7 cellular contexts compared by ENCODE assay signal in genomic region chr1:25383039-25383438, GRCh38. TPM values are rescaled to one million over a fixed set of nuclear protein-coding genes. Genes with fewer than 3 reads are reported as not detected.
DNase-seq lines count a peak whose midpoint lies in the region; ATAC-seq and TF ChIP-seq lines count a peak whose summit lies in the region.
"Not testable (repeated sequence)": the region's sequence is repeated elsewhere in the genome, so short reads cannot be mapped to it uniquely, and the experiment has no call there.

No MANE protein-coding gene starts in this region.

- CTCF ChIA-PET in mammary epithelial cell (lab: Charles Lee; ENCODE audit: low non-redundant PET): not testable (repeated sequence)

- in situ Hi-C loops in mammary epithelial cell (cut with MboI; ENCODE audit: low sequenced_read_pairs in 2 of 2): not testable (repeated sequence)

- not testable (repeated sequence) for H3K27me3 ChIP-seq in MG63; mammary epithelial cell (ENCODE audit: insufficient read depth, low read length); fibroblast of lung (ENCODE audit: control insufficient read depth, insufficient read depth, low read length)

- not testable (repeated sequence) for TF ChIP-seq CTCF in mammary epithelial cell (conservative IDR thresholded peaks at IDR 0.05 in 1 of 2, IDR thresholded peaks at IDR 0.05 in 1 of 2; ENCODE audit: extremely low read depth in 1 of 2, insufficient read depth in 1 of 2, low read depth in 1 of 2, low read length in 2 of 2); fibroblast of lung (conservative IDR thresholded peaks at IDR 0.05 in 1 of 2, IDR thresholded peaks at IDR 0.05 in 1 of 2; ENCODE audit: low read depth in 1 of 2, low read length in 2 of 2)

- H3K4me1 Mint-ChIP-seq in stimulated activated effector memory CD8-positive, alpha-beta T cell treated with anti-CD3 and anti-CD28 coated beads, Interleukin-12 subunit alpha, Interleukin-12 subunit beta, amount 100 ng/mL, for 72 hours: not testable (repeated sequence)

- H3K4me2 ChIP-seq in mammary epithelial cell (ENCODE audit: insufficient read depth, low read depth, low read length); fibroblast of lung (ENCODE audit: extremely low read depth, insufficient read depth, low read length): not testable (repeated sequence)

- DNase-seq in Ammon's horn (ENCODE audit: low spot score) (peak; percentile 62), GM04504 (ENCODE audit: low read depth) (peak; percentile 91), MG63 (peak; percentile 29), mammary epithelial cell (peak; percentile 18), fibroblast of lung (ENCODE audit: low read depth in 2 of 2) (peak; percentile 9 to 53), iris pigment epithelial cell (ENCODE audit: low read depth) (peak; percentile 37)
- not testable (repeated sequence) for DNase-seq in stimulated activated effector memory CD8-positive, alpha-beta T cell treated with anti-CD3 and anti-CD28 coated beads, Interleukin-12 subunit alpha, Interleukin-12 subunit beta, amount 100 ng/mL, for 72 hours (ENCODE audit: low spot score in 2 of 2)

- H3K4me1 ChIP-seq in mammary epithelial cell (ENCODE audit: insufficient read depth, low read length); fibroblast of lung (ENCODE audit: control insufficient read depth, extremely low read depth, insufficient read depth, low read length): not testable (repeated sequence)

- not testable (repeated sequence) for ATAC-seq in stimulated activated effector memory CD8-positive, alpha-beta T cell treated with anti-CD3 and anti-CD28 coated beads, Interleukin-12 subunit alpha, Interleukin-12 subunit beta, amount 100 ng/mL, for 72 hours

- H3K9me3 Mint-ChIP-seq in stimulated activated effector memory CD8-positive, alpha-beta T cell treated with anti-CD3 and anti-CD28 coated beads, Interleukin-12 subunit alpha, Interleukin-12 subunit beta, amount 100 ng/mL, for 72 hours: not testable (repeated sequence)

- H3K27ac ChIP-seq in mammary epithelial cell (ENCODE audit: insufficient read depth, low read depth, low read length); fibroblast of lung (ENCODE audit: insufficient read depth, low read length): not testable (repeated sequence)

- H3K4me3 Mint-ChIP-seq in stimulated activated effector memory CD8-positive, alpha-beta T cell treated with anti-CD3 and anti-CD28 coated beads, Interleukin-12 subunit alpha, Interleukin-12 subunit beta, amount 100 ng/mL, for 72 hours: not testable (repeated sequence)

- intact Hi-C loops in mammary epithelial cell (cut with micrococcal nuclease): not testable (repeated sequence)

- not testable (repeated sequence) for BruUV-seq in mammary epithelial cell (replicated peaks; lab: Mats Ljungman, UMichigan)

- peak overlapping the region; percentile 63 for H3K27ac Mint-ChIP-seq in stimulated activated effector memory CD8-positive, alpha-beta T cell treated with anti-CD3 and anti-CD28 coated beads, Interleukin-12 subunit alpha, Interleukin-12 subunit beta, amount 100 ng/mL, for 72 hours

- H4K20me1 ChIP-seq in mammary epithelial cell (ENCODE audit: insufficient read depth, low read length); fibroblast of lung (ENCODE audit: control insufficient read depth, extremely low read depth, insufficient read depth, low read length): not testable (repeated sequence)

- not testable (repeated sequence) for H3K9ac ChIP-seq in mammary epithelial cell (ENCODE audit: insufficient read depth, low read length); fibroblast of lung (ENCODE audit: insufficient read depth, low read length)

- not testable (repeated sequence) for H3K79me2 ChIP-seq in mammary epithelial cell (ENCODE audit: insufficient read depth, low read length); fibroblast of lung (ENCODE audit: control insufficient read depth, insufficient read depth, low read length)

- not testable (repeated sequence) for H3K9me3 ChIP-seq in MG63; mammary epithelial cell (replicated peaks; ENCODE audit: insufficient read depth, low read length); fibroblast of lung (ENCODE audit: control insufficient read depth, insufficient read depth, low read depth, low read length)

- dilution Hi-C loops in mammary epithelial cell (cut with HindIII; ENCODE audit: low sequenced_read_pairs): not testable (repeated sequence)

- not testable (repeated sequence) for H3K36me3 ChIP-seq in MG63; mammary epithelial cell (ENCODE audit: insufficient read depth, low read length); fibroblast of lung (ENCODE audit: control insufficient read depth, insufficient read depth, low read length)

- H2AFZ ChIP-seq in mammary epithelial cell (ENCODE audit: low read depth, low read length); fibroblast of lung (ENCODE audit: low read length): not testable (repeated sequence)

- not testable (repeated sequence) for H3K4me3 ChIP-seq in MG63; mammary epithelial cell (replicated peaks in 1 of 3; ENCODE audit: insufficient read depth in 1 of 3, low read depth in 2 of 3, low read length in 3 of 3); fibroblast of lung (replicated peaks in 1 of 4; ENCODE audit: control extremely low read depth in 1 of 4, insufficient read depth in 1 of 4, low read depth in 3 of 4, low read length in 4 of 4)

- not testable (repeated sequence) for H3K36me3 Mint-ChIP-seq in stimulated activated effector memory CD8-positive, alpha-beta T cell treated with anti-CD3 and anti-CD28 coated beads, Interleukin-12 subunit alpha, Interleukin-12 subunit beta, amount 100 ng/mL, for 72 hours

RNA-seq across cellular contexts. Expression of gene RHCE, which starts 37.6 kb away (rescaled TPM):
- 0.36 TPM in 1 of 2 replicates, not detected in the other for total RNA-seq in MG63 (2014; rRNA removed; shearing (Covaris generic); ENCODE audit: low replicate concordance)
- total RNA-seq in mammary epithelial cell (under 1 TPM in 1 of 2 donors, not detected in 1; 0.17 TPM), fibroblast of lung (0.26 and 0.50 TPM in 2 replicates)
- polyA plus RNA-seq in mammary epithelial cell (0.32 TPM), fibroblast of lung (0.38 and 1.2 TPM in 2 replicates)
- polyA minus RNA-seq in mammary epithelial cell (not detected), fibroblast of lung (ENCODE audit: low replicate concordance) (not detected in 2 replicates)
- 0.48 and 1.5 TPM in 2 replicates for polyA plus RNA-seq in fibroblast of lung (2012)

RNA-seq across cellular contexts. Expression of gene TMEM50A, which starts 44.9 kb away (rescaled TPM):
- 66.1 and 82.2 TPM in 2 replicates for total RNA-seq in MG63 (2014; rRNA removed; shearing (Covaris generic); ENCODE audit: low replicate concordance)
- total RNA-seq in mammary epithelial cell (100 to 1,000 TPM in 1 of 2 donors, 10 to 100 TPM in 1; 94.1 to 102 TPM), fibroblast of lung (117 and 141 TPM in 2 replicates)
- polyA plus RNA-seq in mammary epithelial cell (60.7 TPM), fibroblast of lung (118 and 186 TPM in 2 replicates)
- polyA minus RNA-seq in mammary epithelial cell (72.8 TPM), fibroblast of lung (ENCODE audit: low replicate concordance) (8.5 and 18.4 TPM in 2 replicates)
- 111 and 189 TPM in 2 replicates for polyA plus RNA-seq in fibroblast of lung (2012)

RNA-seq across cellular contexts. Expression of gene MACO1, which starts 47.7 kb away (rescaled TPM):
- total RNA-seq in MG63 (2014; rRNA removed; shearing (Covaris generic); ENCODE audit: low replicate concordance): 22.6 and 25.8 TPM in 2 replicates
- 10 to 100 TPM; 16.8 to 17.4 TPM for total RNA-seq in mammary epithelial cell
- 8.8 TPM for polyA plus RNA-seq in mammary epithelial cell
- 10.4 TPM for polyA minus RNA-seq in mammary epithelial cell
- total RNA-seq in fibroblast of lung: 16.9 and 17.5 TPM in 2 replicates
- 12.4 and 14.2 TPM in 2 replicates for polyA plus RNA-seq in fibroblast of lung
- 11.1 and 12.0 TPM in 2 replicates for polyA plus RNA-seq in fibroblast of lung (2012)
- 0.48 and 1.9 TPM in 2 replicates for polyA minus RNA-seq in fibroblast of lung (ENCODE audit: low replicate concordance)
